8 cellular contexts compared by ENCODE assay signal in genomic region chr1:160550572-160551034, GRCh38. TPM values are rescaled to one million over a fixed set of nuclear protein-coding genes. Genes with fewer than 3 reads are reported as not detected.
A peak's percentile ranks its signal among the peaks of the same experiment; 100 is the strongest.
DNase-seq lines count a peak whose midpoint lies in the region; ATAC-seq and TF ChIP-seq lines count a peak whose summit lies in the region.

No MANE protein-coding gene starts in this region.

- TF ChIP-seq CTCF in dorsolateral prefrontal cortex (IDR thresholded peaks at IDR 0.05 in 54 of 56, conservative IDR thresholded peaks at IDR 0.05 in 2 of 56; ENCODE audit: low read depth in 1 of 56, partially characterized antibody in 56 of 56) (peak in 1 of 56 donors; percentile 14), gastrocnemius medialis (IDR thresholded peaks at IDR 0.05 in 4 of 5, conservative IDR thresholded peaks at IDR 0.05 in 1 of 5) (no peak)

- no peaks in the 10 kb centered on the region for H3K4me1 ChIP-seq in gastrocnemius medialis

- no peak overlapping the region for H3K27ac ChIP-seq in dorsolateral prefrontal cortex
- H3K27ac ChIP-seq in gastrocnemius medialis = no peak overlapping the region

- DNase-seq in ELF-1 (ENCODE audit: low read depth, low spot score) (peak; percentile 24), SK-MEL-5 (ENCODE audit: low read depth, low spot score) (peak; percentile 32), dorsolateral prefrontal cortex (no peak), inferior parietal cortex (ENCODE audit: extremely low spot score) (no peak), SKM-1 treated with dmso at 0.1 percent for 144 hours (lab: John Stamatoyannopoulos, UW; ENCODE audit: unreplicated experiment) (no peak), gastrocnemius medialis (no peak)
- peak; percentile 38 for DNase-seq in activated effector memory CD4-positive, alpha-beta T cell treated with Interleukin-2 at 50 U/mL for 16 hours
- DNase-seq in stimulated activated CD4-positive, alpha-beta T cell treated with anti-CD3 and anti-CD28 coated beads, Interleukin-15, amount 100 ng/mL, for 24 hours = peak; percentile 76

- ATAC-seq in gastrocnemius medialis = no peak

- H3K9me3 ChIP-seq in gastrocnemius medialis = no peaks in the 10 kb centered on the region

- intact Hi-C loops in dorsolateral prefrontal cortex (cut with DNase I) = no loop called here
- intact Hi-C loops in gastrocnemius medialis (cut with DNase I; ENCODE audit: low total_unique reads) = no loop called here

- TF ChIP-seq POLR2A in gastrocnemius medialis (IDR thresholded peaks at IDR 0.05) = no peak

- in situ Hi-C loops in SK-MEL-5 (cut with HindIII; ENCODE audit: low pct_unique_long_range_greater_than_20kb, low sequenced_read_pairs) (no loop called here), gastrocnemius medialis (cut with MboI; ENCODE audit: low sequenced_read_pairs in 4 of 4) (no loop called here)

- H3K27me3 ChIP-seq in dorsolateral prefrontal cortex (peaks cover 0 to 10% (median 0%) of the 10 kb centered on the region in 45 donors), gastrocnemius medialis (no peaks in the 10 kb centered on the region)

- H3K4me3 ChIP-seq in dorsolateral prefrontal cortex (no peak overlapping the region), gastrocnemius medialis (no peak overlapping the region)

- no peaks in the 10 kb centered on the region for H3K36me3 ChIP-seq in gastrocnemius medialis

RNA-seq across cellular contexts. Expression of gene SLAMF6, which starts 27.5 kb away (rescaled TPM):
- total RNA-seq in SK-MEL-5 (2014; rRNA removed; shearing (Covaris generic)) = not detected in 2 replicates
- polyA plus RNA-seq in SK-MEL-5 (2015; cell fraction: cytosol; rRNA removed) = not detected in 2 replicates
- not detected in 2 replicates for polyA plus RNA-seq in SK-MEL-5 (2015; cell fraction: nucleus; rRNA removed)
- total RNA-seq in dorsolateral prefrontal cortex (under 1 TPM in 25 of 120 experiments, not detected in 95; 0.12 to 0.83 (median 0.24) TPM), gastrocnemius medialis (1 to 10 TPM in 1 of 4 donors, under 1 TPM in 1, not detected in 2; 0.19 to 2.3 TPM)

RNA-seq across cellular contexts. Expression of gene CD84, which starts 28.7 kb away (rescaled TPM):
- not detected in 2 replicates for total RNA-seq in SK-MEL-5 (2014; rRNA removed; shearing (Covaris generic))
- polyA plus RNA-seq in SK-MEL-5 (2015; cell fraction: cytosol; rRNA removed) = not detected in 2 replicates
- not detected in 2 replicates for polyA plus RNA-seq in SK-MEL-5 (2015; cell fraction: nucleus; rRNA removed)
- total RNA-seq in dorsolateral prefrontal cortex (10 to 100 TPM in 4 of 120 experiments, 1 to 10 TPM in 113, under 1 TPM in 3; 0.63 to 12.0 (median 5.2) TPM), gastrocnemius medialis (1 to 10 TPM in 2 of 4 donors, under 1 TPM in 2; 0.10 to 1.1 (median 0.87) TPM)

Comparison
In these comparisons a context has a peak if more than half of its experiments do, and no peak if none do; other contexts are left out.
1. DNase-seq: peak in ELF-1 (single experiment), SK-MEL-5 (single experiment), activated effector memory CD4-positive, alpha-beta T cell treated with Interleukin-2 at 50 U/mL for 16 hours (single experiment) and stimulated activated CD4-positive, alpha-beta T cell treated with anti-CD3 and anti-CD28 coated beads, Interleukin-15, amount 100 ng/mL, for 24 hours (single experiment); none in dorsolateral prefrontal cortex (0 of 10), inferior parietal cortex (single experiment), SKM-1 treated with dmso at 0.1 percent for 144 hours (single experiment) and gastrocnemius medialis (0 of 2).